In the genomic region with DNA sequence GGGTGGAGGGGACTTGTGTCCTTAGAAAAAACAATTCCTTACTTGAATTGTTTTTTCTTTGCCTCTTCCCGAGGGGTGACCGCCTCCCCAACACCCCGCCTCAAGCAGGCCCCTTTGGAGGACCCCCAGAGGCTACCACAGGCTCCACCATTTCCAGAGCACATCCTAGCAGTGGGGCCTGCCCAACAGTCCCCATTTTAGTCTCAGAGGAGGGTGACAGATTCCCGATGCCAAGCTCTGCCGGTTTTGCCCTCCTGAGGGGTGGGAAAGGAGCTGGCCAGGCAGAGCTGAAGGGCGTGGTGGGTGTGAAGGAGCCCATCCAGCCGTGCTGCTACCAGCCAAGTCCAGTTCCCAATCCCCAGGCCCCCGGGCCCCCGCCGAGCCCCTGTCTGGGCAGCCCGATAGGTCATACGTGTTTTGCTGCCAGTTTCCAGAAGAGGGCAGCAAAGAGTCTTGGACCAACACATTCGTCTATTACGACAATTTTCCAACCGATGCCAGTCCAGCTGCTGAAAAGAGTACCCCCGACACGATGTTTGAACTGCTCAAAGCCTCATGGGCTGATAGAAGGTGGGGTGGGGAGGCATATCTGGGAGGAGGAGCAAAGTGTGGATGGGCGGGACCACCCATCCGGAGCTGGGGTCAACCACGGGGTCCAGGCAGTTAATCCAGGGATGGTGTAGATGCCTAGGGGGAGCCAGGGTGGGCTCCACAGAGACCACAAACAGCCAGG, we compare ENCODE assay signal across 8 cellular contexts. TPM values are rescaled to one million over a fixed set of nuclear protein-coding genes. Genes with fewer than 3 reads are reported as not detected.
DNase-seq lines count a peak whose midpoint lies in the region; ATAC-seq and TF ChIP-seq lines count a peak whose summit lies in the region.

No MANE protein-coding gene starts in this region.

- H2AFZ ChIP-seq in Karpas-422 (ENCODE audit: low read length), result no peak overlapping the region

- no peak overlapping the region for H3K27ac ChIP-seq in Karpas-422 (ENCODE audit: low read length)

- peak; percentile 25 for DNase-seq in Caki2 (ENCODE audit: low read depth)
- DNase-seq in Karpas-422, result peak; percentile 81
- peak; percentile 73 for DNase-seq in OCI-M1 (lab: John Stamatoyannopoulos, UW)
- DNase-seq in activated T-cell treated with anti-CD3 and anti-CD28 coated beads for 48 hours (ENCODE audit: low read depth), result peak; percentile 39
- DNase-seq in fibroblast of gingiva (ENCODE audit: low read depth), result peak; percentile 68
- peak; percentile 70 for DNase-seq in neural crest cell (ENCODE audit: low read depth, low spot score)
- DNase-seq in superior temporal gyrus (ENCODE audit: extremely low spot score), result peak; percentile 79

- H3K9me3 Mint-ChIP-seq in neural crest cell, result no peaks in the 10 kb centered on the region

- H3K27me3 Mint-ChIP-seq in neural crest cell (ENCODE audit: low read depth), result no peaks in the 10 kb centered on the region

- H3K36me3 Mint-ChIP-seq in neural crest cell (ENCODE audit: low read depth), result no peaks in the 10 kb centered on the region

- H3K36me3 ChIP-seq in Karpas-422 (ENCODE audit: insufficient read depth, low read length), result no peaks in the 10 kb centered on the region

- H3K4me1 Mint-ChIP-seq in neural crest cell, result peaks cover 14% of the 10 kb centered on the region

- H4K20me1 ChIP-seq in Karpas-422 (ENCODE audit: insufficient read depth, low read depth, low read length), result no peaks in the 10 kb centered on the region

- TF ChIP-seq CTCF in neural crest cell (conservative IDR thresholded peaks at IDR 0.05), result peak; percentile 83

- H3K27ac Mint-ChIP-seq in neural crest cell (ENCODE audit: unreplicated experiment), result no peak overlapping the region

- no peak overlapping the region for H3K4me3 Mint-ChIP-seq in neural crest cell

- H3K27me3 ChIP-seq in Karpas-422 (ENCODE audit: low read length), result no peaks in the 10 kb centered on the region

- H3K9me2 ChIP-seq in Karpas-422 (replicated peaks; ENCODE audit: insufficient read depth, low read length), result no peaks in the 10 kb centered on the region

- in situ Hi-C loops in Caki2 (cut with HindIII; ENCODE audit: low pct_unique_long_range_greater_than_20kb, low sequenced_read_pairs), result no loop called here

- no peaks in the 10 kb centered on the region for H3K79me2 ChIP-seq in Karpas-422 (ENCODE audit: low read length)

- no peak for ATAC-seq in HG03460 (IDR thresholded peaks at IDR 0.05; ENCODE audit: unreplicated experiment)

- no peak overlapping the region for H3K4me2 ChIP-seq in Karpas-422 (ENCODE audit: low read depth, low read length, poor library complexity, severe bottlenecking)

- no peak overlapping the region for H3K9ac ChIP-seq in Karpas-422 (ENCODE audit: low read length)

- H3K4me1 ChIP-seq in Karpas-422 (ENCODE audit: low read length), result no peaks in the 10 kb centered on the region

- no peak overlapping the region for H3K4me3 ChIP-seq in Karpas-422 (ENCODE audit: low read length)

- no peaks in the 10 kb centered on the region for H3K9me3 ChIP-seq in Karpas-422 (ENCODE audit: low read length)

RNA-seq across cellular contexts. Expression of a gene that starts 18.8 kb away (rescaled TPM):
- total RNA-seq in Caki2 (2014; rRNA removed; shearing (Covaris generic); ENCODE audit: low replicate concordance), result 62.3 and 83.2 TPM in 2 replicates
- 4.3 and 6.2 TPM in 2 replicates for total RNA-seq in Karpas-422 (2014; rRNA removed; shearing (Covaris generic); ENCODE audit: low replicate concordance)
- total RNA-seq in neural crest cell, result 36.2 and 38.4 TPM in 2 replicates

RNA-seq across cellular contexts. Expression of a gene that starts 46.1 kb away (rescaled TPM):
- total RNA-seq in Caki2 (2014; rRNA removed; shearing (Covaris generic); ENCODE audit: low replicate concordance), result 7.2 and 41.3 TPM in 2 replicates
- total RNA-seq in Karpas-422 (2014; rRNA removed; shearing (Covaris generic); ENCODE audit: low replicate concordance), result not detected in 2 replicates
- 22.7 and 23.8 TPM in 2 replicates for total RNA-seq in neural crest cell

RNA-seq across cellular contexts. Expression of a gene that starts 46.9 kb away (rescaled TPM):
- 25.8 and 27.0 TPM in 2 replicates for total RNA-seq in Caki2 (2014; rRNA removed; shearing (Covaris generic); ENCODE audit: low replicate concordance)
- total RNA-seq in Karpas-422 (2014; rRNA removed; shearing (Covaris generic); ENCODE audit: low replicate concordance), result 0.22 and 1.9 TPM in 2 replicates
- total RNA-seq in neural crest cell, result 96.2 and 96.5 TPM in 2 replicates

Comparison
In these comparisons a context has a peak if more than half of its experiments do, and no peak if none do; other contexts are left out.
1. DNase-seq: peak in every context shown above with its lines; median percentile 81 in Karpas-422; 79 in superior temporal gyrus; 73 in OCI-M1; 70 in neural crest cell; 68 in fibroblast of gingiva; 39 in activated T-cell treated with anti-CD3 and anti-CD28 coated beads for 48 hours; 25 in Caki2.